In genomic region chr6:7087491-7087979, GRCh38 we compare ENCODE assay signal across 8 cellular contexts. TPM values are rescaled to one million over a fixed set of nuclear protein-coding genes. Genes with fewer than 3 reads are reported as not detected.
DNase-seq lines count a peak whose midpoint lies in the region; ATAC-seq and TF ChIP-seq lines count a peak whose summit lies in the region.

No MANE protein-coding gene starts in this region.

- H3K9me3 ChIP-seq in left ventricle myocardium inferior (replicated peaks), result no peaks in the 10 kb centered on the region

- no peaks in the 10 kb centered on the region for H3K27me3 Mint-ChIP-seq in natural killer cell (ENCODE audit: low read depth in 2 of 2)

- no peak for TF ChIP-seq CTCF in natural killer cell (IDR thresholded peaks at IDR 0.05)
- no peak for TF ChIP-seq CTCF in left ventricle myocardium inferior (IDR thresholded peaks at IDR 0.05; ENCODE audit: borderline replicate concordance)
- no peak for TF ChIP-seq CTCF in RWPE1 (conservative IDR thresholded peaks at IDR 0.05; ENCODE audit: low read depth)

- no peaks in the 10 kb centered on the region for H3K27me3 ChIP-seq in left ventricle myocardium inferior (ENCODE audit: low read depth)

- H3K27ac ChIP-seq in left ventricle myocardium inferior (replicated peaks) (no peak overlapping the region), RWPE1 (no peak overlapping the region)

- POLR2A ChIA-PET in RWPE1 (lab: Yijun Ruan, JAX; ENCODE audit: low non-redundant PET), result no interaction called here

- no peaks in the 10 kb centered on the region for H3K36me3 ChIP-seq in left ventricle myocardium inferior

- DNase-seq in activated CD8-positive, alpha-beta memory T cell treated with anti-CD3 and anti-CD28 coated beads, Interleukin-2, amount 50 U/mL, for 48 hours, result peak; percentile 60
- DNase-seq in natural killer cell (peak; percentile 17), D341Med (ENCODE audit: low spot score) (no peak), left ventricle myocardium inferior (no peak), RWPE1 (ENCODE audit: low spot score) (no peak), AML-193 (lab: John Stamatoyannopoulos, UW) (no peak)

- ATAC-seq in GM18867 (IDR thresholded peaks at IDR 0.05; ENCODE audit: unreplicated experiment) (peak; percentile 56), HG02970 (IDR thresholded peaks at IDR 0.05; ENCODE audit: low FRiP score, unreplicated experiment) (peak; percentile 47), natural killer cell (peak; percentile 58 to 65 (median 64))

- no peak overlapping the region for H3K4me3 ChIP-seq in left ventricle myocardium inferior

- peaks cover 23 to 26% of the 10 kb centered on the region in 2 donors for H3K4me1 Mint-ChIP-seq in natural killer cell

- H3K9me3 Mint-ChIP-seq in natural killer cell, result no peaks in the 10 kb centered on the region

- peak overlapping the region in 1 of 2 donors; percentile 79 for H3K27ac Mint-ChIP-seq in natural killer cell

- intact Hi-C loops in natural killer cell (cut with micrococcal nuclease), result loop anchor here (2.0 kb wide), 2 partner anchors 19 to 155 kb away; partner anchors contain the start of gene RREB1
- intact Hi-C loops in left ventricle myocardium inferior (cut with micrococcal nuclease), result no loop called here

- H3K4me1 ChIP-seq in left ventricle myocardium inferior, result peaks cover 7% of the 10 kb centered on the region

- CTCF ChIA-PET in RWPE1 (lab: Yijun Ruan, JAX), result interaction anchor here (0.6 kb wide), 1 partner anchor 99 kb away, joined by 4 read pairs; no protein-coding TSS in a partner anchor

- peak overlapping the region; percentile 94 for H3K4me3 Mint-ChIP-seq in natural killer cell

- no peaks in the 10 kb centered on the region for H3K36me3 Mint-ChIP-seq in natural killer cell

RNA-seq across cellular contexts. Expression of gene RREB1, which starts 20.2 kb away (rescaled TPM):
- total RNA-seq in natural killer cell (10 to 100 TPM; 42.2 to 51.8 (median 44.0) TPM), left ventricle myocardium inferior (33.3 TPM)

Comparison
In these comparisons a context has a peak if more than half of its experiments do, and no peak if none do; other contexts are left out.
1. DNase-seq: peak in activated CD8-positive, alpha-beta memory T cell treated with anti-CD3 and anti-CD28 coated beads, Interleukin-2, amount 50 U/mL, for 48 hours (single experiment) and natural killer cell (single experiment); none in D341Med (single experiment), left ventricle myocardium inferior (single experiment), RWPE1 (single experiment) and AML-193 (0 of 2).
2. Peak in every context shown above with its lines, with median percentiles within 50 percentile points of each other: ATAC-seq.